In genomic region chr22:20235453-20235991, GRCh38 we compare ENCODE assay signal across 14 cellular contexts.
"Had no signal": no experiment of that assay in that cellular context is flagged by ENCODE, and none has a peak within 500 bp of the region (broad histone marks: within the 10 kb centered on the region; RNA-seq: fewer than 3 reads in every experiment).

No MANE protein-coding gene starts in this region.

- H3K36me3 ChIP-seq: adrenal gland, neutrophil, tibial artery, uterus had no signal

- ATAC-seq: effector memory CD8-positive, alpha-beta T cell had no signal

- H3K4me3 Mint-ChIP-seq: activated CD4-positive, alpha-beta T cell treated with anti-CD3 and anti-CD28 coated beads, Interleukin-2, amount 10 ng/mL, durations not matched to agents 24 days and 14 days; activated naive CD4-positive, alpha-beta T cell treated with anti-CD3 and anti-CD28 coated beads, Interleukin-2, amount 10 ng/mL, durations not matched to agents 7 days and 5 days; central memory CD8-positive, alpha-beta T cell; dendritic cell treated with granulocyte-macrophage colony-stimulating factor and Interleukin-4, amounts not matched to agents 40 ng/mL and 50 ng/mL, for 4 days; effector memory CD8-positive, alpha-beta T cell had no signal

- H3K27me3 ChIP-seq: adrenal gland, hepatocyte, neutrophil, uterus had no signal

- H3K4me3 ChIP-seq: adrenal gland, hepatocyte, tibial artery, uterus had no signal

- H3K36me3 Mint-ChIP-seq: activated naive CD4-positive, alpha-beta T cell treated with anti-CD3 and anti-CD28 coated beads, Interleukin-2, amount 10 ng/mL, durations not matched to agents 7 days and 5 days had no signal

- H3K4me1 Mint-ChIP-seq: activated CD4-positive, alpha-beta T cell treated with anti-CD3 and anti-CD28 coated beads, Interleukin-2, amount 10 ng/mL, durations not matched to agents 24 days and 14 days had no signal

- H3K4me1 ChIP-seq: adrenal gland had no signal

- H3K27me3 Mint-ChIP-seq: activated CD4-positive, alpha-beta T cell treated with anti-CD3 and anti-CD28 coated beads, Interleukin-2, amount 10 ng/mL, durations not matched to agents 24 days and 14 days; central memory CD8-positive, alpha-beta T cell; dendritic cell treated with granulocyte-macrophage colony-stimulating factor and Interleukin-4, amounts not matched to agents 40 ng/mL and 50 ng/mL, for 4 days; effector memory CD8-positive, alpha-beta T cell had no signal

- DNase-seq: activated CD4-positive, alpha-beta T cell treated with anti-CD3 and anti-CD28 coated beads, Interleukin-2, amount 10 ng/mL, durations not matched to agents 24 days and 14 days; activated naive CD4-positive, alpha-beta T cell treated with anti-CD3 and anti-CD28 coated beads, Interleukin-2, amount 10 ng/mL, durations not matched to agents 7 days and 5 days; activated T-cell treated with anti-CD3 and anti-CD28 coated beads for 4 hours; adrenal gland; effector memory CD8-positive, alpha-beta T cell; posterior cingulate gyrus; small intestine; tibial artery; uterus had no signal

- H3K27ac Mint-ChIP-seq: activated T-helper 2 cell treated with anti-CD3 and anti-CD28 coated beads, Interferon-gamma antibody, Interleukin-2, Interleukin-4, amounts not matched to agents 10 μg/mL and 5 μg/mL and 100 μg/mL, durations not matched to agents 14 hours and 24 hours and 36 hours; dendritic cell treated with granulocyte-macrophage colony-stimulating factor and Interleukin-4, amounts not matched to agents 40 ng/mL and 50 ng/mL, for 4 days had no signal

- H3K27ac ChIP-seq: adrenal gland, hepatocyte, neutrophil, tibial artery, uterus had no signal

- H3K9me3 ChIP-seq: adrenal gland, neutrophil, tibial artery, uterus had no signal

- H3K9me3 Mint-ChIP-seq: activated CD4-positive, alpha-beta T cell treated with anti-CD3 and anti-CD28 coated beads, Interleukin-2, amount 10 ng/mL, durations not matched to agents 24 days and 14 days; activated naive CD4-positive, alpha-beta T cell treated with anti-CD3 and anti-CD28 coated beads, Interleukin-2, amount 10 ng/mL, durations not matched to agents 7 days and 5 days; activated T-helper 2 cell treated with anti-CD3 and anti-CD28 coated beads, Interferon-gamma antibody, Interleukin-2, Interleukin-4, amounts not matched to agents 10 μg/mL and 5 μg/mL and 100 μg/mL, durations not matched to agents 14 hours and 24 hours and 36 hours; central memory CD8-positive, alpha-beta T cell; dendritic cell treated with granulocyte-macrophage colony-stimulating factor and Interleukin-4, amounts not matched to agents 40 ng/mL and 50 ng/mL, for 4 days; effector memory CD8-positive, alpha-beta T cell had no signal
